1 cellular context compared by ENCODE assay signal in the genomic region with DNA sequence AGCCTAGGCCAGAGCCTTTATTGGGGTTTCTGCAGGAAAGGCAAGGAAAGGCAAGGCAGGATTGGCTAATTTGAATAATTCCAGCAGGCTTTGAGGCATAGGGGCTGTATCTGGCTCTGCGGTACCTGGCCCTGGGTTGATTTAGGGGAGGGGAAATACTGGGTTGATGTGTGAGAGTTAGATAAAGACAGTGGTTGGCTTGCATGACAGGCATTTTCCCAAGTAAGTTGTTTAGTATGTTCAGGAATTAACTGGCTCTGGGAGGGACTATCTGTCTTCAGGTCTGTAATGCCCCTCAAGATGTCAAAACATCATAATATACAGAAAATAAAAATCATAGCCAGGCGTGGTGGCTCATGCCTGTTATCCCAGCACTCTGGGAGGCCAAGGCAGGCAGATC.
TF ChIP-seq lines count a peak whose summit lies in the region.

No MANE protein-coding gene starts in this region.

TF ChIP-seq in K562, 482 proteins besides CTCF, POLR2A, EP300 and RAD21 (continued from another document and continues in another):
- TF ChIP-seq, protein P1, sequence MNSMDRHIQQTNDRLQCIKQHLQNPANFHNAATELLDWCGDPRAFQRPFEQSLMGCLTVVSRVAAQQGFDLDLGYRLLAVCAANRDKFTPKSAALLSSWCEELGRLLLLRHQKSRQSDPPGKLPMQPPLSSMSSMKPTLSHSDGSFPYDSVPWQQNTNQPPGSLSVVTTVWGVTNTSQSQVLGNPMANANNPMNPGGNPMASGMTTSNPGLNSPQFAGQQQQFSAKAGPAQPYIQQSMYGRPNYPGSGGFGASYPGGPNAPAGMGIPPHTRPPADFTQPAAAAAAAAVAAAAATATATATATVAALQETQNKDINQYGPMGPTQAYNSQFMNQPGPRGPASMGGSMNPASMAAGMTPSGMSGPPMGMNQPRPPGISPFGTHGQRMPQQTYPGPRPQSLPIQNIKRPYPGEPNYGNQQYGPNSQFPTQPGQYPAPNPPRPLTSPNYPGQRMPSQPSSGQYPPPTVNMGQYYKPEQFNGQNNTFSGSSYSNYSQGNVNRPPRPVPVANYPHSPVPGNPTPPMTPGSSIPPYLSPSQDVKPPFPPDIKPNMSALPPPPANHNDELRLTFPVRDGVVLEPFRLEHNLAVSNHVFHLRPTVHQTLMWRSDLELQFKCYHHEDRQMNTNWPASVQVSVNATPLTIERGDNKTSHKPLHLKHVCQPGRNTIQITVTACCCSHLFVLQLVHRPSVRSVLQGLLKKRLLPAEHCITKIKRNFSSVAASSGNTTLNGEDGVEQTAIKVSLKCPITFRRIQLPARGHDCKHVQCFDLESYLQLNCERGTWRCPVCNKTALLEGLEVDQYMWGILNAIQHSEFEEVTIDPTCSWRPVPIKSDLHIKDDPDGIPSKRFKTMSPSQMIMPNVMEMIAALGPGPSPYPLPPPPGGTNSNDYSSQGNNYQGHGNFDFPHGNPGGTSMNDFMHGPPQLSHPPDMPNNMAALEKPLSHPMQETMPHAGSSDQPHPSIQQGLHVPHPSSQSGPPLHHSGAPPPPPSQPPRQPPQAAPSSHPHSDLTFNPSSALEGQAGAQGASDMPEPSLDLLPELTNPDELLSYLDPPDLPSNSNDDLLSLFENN (IDR thresholded peaks at IDR 0.05; ENCODE audit: low read depth in 2 of 2, low read length in 2 of 2) = 0 out of 4 replicates have a peak, but pooled peaks of 1 of the 2 experiments have one; percentile 56
- TF ChIP-seq MECOM (CRISPR knock-in tag; IDR thresholded peaks at IDR 0.05) (no peak), SMARCA4 (IDR thresholded peaks at IDR 0.05) (peak; percentile 89), ZSCAN32 (CRISPR knock-in tag; IDR thresholded peaks at IDR 0.05) (no peak), ATF7 (IDR thresholded peaks at IDR 0.05) (peak; percentile 40; the same call in 1 of the 2 replicates), ZNF766 (CRISPR knock-in tag; conservative IDR thresholded peaks at IDR 0.05) (no peak), SMAD4 (CRISPR knock-in tag; conservative IDR thresholded peaks at IDR 0.05) (no peak), GTF2F1 (IDR thresholded peaks at IDR 0.05; ENCODE audit: low read depth, low read length) (no peak), HDAC1 (IDR thresholded peaks at IDR 0.05) (peak in 1 of 2 experiments; percentile 56; a peak in 1 of 4 replicates), TRIM24 (IDR thresholded peaks at IDR 0.05) (peak in 1 of 2 experiments; percentile 77; a peak in 1 of 4 replicates), NFE2 (IDR thresholded peaks at IDR 0.05; ENCODE audit: low read depth) (peak; percentile 90), CBX3 (IDR thresholded peaks at IDR 0.05; ENCODE audit: borderline replicate concordance in 1 of 2, low read length in 2 of 2) (peak in 1 of 2 experiments; percentile 72; a peak in 1 of 3 replicates), ZC3H8 (IDR thresholded peaks at IDR 0.05) (no peak), ZNF586 (CRISPR knock-in tag; conservative IDR thresholded peaks at IDR 0.05) (no peak), LEF1 (IDR thresholded peaks at IDR 0.05) (peak; percentile 66; the same call in 1 of the 2 replicates), ZNF696 (CRISPR knock-in tag; conservative IDR thresholded peaks at IDR 0.05) (no peak), ZNF146 (CRISPR knock-in tag; IDR thresholded peaks at IDR 0.05; ENCODE audit: unreplicated experiment) (no peak), MYBL2 (IDR thresholded peaks at IDR 0.05; ENCODE audit: low read depth) (peak; percentile 76; the same call in 1 of the 2 replicates), MYBL2 (CRISPR knock-in tag; IDR thresholded peaks at IDR 0.05; ENCODE audit: borderline replicate concordance) (no peak), ESRRA (IDR thresholded peaks at IDR 0.05; ENCODE audit: borderline replicate concordance, low read depth) (no peak), ETV6 (IDR thresholded peaks at IDR 0.05; ENCODE audit: borderline replicate concordance in 1 of 2, low read depth in 2 of 2, low read length in 1 of 2) (no peak), ETV6 (CRISPR knock-in tag; IDR thresholded peaks at IDR 0.05; ENCODE audit: borderline replicate concordance) (no peak), FOSL1 (tag; conservative IDR thresholded peaks at IDR 0.05) (peak; percentile 29; the same call in 1 of the 2 replicates), FOXM1 (IDR thresholded peaks at IDR 0.05; ENCODE audit: low read depth) (peak; percentile 93), FOXM1 (CRISPR knock-in tag; IDR thresholded peaks at IDR 0.05; ENCODE audit: low read depth) (no peak), ZC3H11A (IDR thresholded peaks at IDR 0.05; ENCODE audit: low read depth, low read length) (no peak), SIRT6 (IDR thresholded peaks at IDR 0.05; ENCODE audit: low read depth, low read length) (no peak), CXXC5 (CRISPR knock-in tag; IDR thresholded peaks at IDR 0.05) (0 out of 2 replicates have a peak, but pooled peaks have one; percentile 45), MEIS2 (IDR thresholded peaks at IDR 0.05; ENCODE audit: partially characterized antibody) (peak; percentile 85), CBX1 (IDR thresholded peaks at IDR 0.05; ENCODE audit: low read depth) (no peak)
- TF ChIP-seq, protein P2, sequence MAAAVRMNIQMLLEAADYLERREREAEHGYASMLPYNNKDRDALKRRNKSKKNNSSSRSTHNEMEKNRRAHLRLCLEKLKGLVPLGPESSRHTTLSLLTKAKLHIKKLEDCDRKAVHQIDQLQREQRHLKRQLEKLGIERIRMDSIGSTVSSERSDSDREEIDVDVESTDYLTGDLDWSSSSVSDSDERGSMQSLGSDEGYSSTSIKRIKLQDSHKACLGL (CRISPR knock-in tag; IDR thresholded peaks at IDR 0.05; ENCODE audit: borderline replicate concordance, poor library complexity, severe bottlenecking) = no peak
- TF ChIP-seq, protein P3, sequence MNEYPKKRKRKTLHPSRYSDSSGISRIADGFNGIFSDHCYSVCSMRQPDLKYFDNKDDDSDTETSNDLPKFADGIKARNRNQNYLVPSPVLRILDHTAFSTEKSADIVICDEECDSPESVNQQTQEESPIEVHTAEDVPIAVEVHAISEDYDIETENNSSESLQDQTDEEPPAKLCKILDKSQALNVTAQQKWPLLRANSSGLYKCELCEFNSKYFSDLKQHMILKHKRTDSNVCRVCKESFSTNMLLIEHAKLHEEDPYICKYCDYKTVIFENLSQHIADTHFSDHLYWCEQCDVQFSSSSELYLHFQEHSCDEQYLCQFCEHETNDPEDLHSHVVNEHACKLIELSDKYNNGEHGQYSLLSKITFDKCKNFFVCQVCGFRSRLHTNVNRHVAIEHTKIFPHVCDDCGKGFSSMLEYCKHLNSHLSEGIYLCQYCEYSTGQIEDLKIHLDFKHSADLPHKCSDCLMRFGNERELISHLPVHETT (CRISPR knock-in tag; conservative IDR thresholded peaks at IDR 0.05 in 1 of 2, IDR thresholded peaks at IDR 0.05 in 1 of 2) = 0 out of 4 replicates have a peak, but pooled peaks of 1 of the 2 experiments have one; percentile 21
- TF ChIP-seq, protein P4, sequence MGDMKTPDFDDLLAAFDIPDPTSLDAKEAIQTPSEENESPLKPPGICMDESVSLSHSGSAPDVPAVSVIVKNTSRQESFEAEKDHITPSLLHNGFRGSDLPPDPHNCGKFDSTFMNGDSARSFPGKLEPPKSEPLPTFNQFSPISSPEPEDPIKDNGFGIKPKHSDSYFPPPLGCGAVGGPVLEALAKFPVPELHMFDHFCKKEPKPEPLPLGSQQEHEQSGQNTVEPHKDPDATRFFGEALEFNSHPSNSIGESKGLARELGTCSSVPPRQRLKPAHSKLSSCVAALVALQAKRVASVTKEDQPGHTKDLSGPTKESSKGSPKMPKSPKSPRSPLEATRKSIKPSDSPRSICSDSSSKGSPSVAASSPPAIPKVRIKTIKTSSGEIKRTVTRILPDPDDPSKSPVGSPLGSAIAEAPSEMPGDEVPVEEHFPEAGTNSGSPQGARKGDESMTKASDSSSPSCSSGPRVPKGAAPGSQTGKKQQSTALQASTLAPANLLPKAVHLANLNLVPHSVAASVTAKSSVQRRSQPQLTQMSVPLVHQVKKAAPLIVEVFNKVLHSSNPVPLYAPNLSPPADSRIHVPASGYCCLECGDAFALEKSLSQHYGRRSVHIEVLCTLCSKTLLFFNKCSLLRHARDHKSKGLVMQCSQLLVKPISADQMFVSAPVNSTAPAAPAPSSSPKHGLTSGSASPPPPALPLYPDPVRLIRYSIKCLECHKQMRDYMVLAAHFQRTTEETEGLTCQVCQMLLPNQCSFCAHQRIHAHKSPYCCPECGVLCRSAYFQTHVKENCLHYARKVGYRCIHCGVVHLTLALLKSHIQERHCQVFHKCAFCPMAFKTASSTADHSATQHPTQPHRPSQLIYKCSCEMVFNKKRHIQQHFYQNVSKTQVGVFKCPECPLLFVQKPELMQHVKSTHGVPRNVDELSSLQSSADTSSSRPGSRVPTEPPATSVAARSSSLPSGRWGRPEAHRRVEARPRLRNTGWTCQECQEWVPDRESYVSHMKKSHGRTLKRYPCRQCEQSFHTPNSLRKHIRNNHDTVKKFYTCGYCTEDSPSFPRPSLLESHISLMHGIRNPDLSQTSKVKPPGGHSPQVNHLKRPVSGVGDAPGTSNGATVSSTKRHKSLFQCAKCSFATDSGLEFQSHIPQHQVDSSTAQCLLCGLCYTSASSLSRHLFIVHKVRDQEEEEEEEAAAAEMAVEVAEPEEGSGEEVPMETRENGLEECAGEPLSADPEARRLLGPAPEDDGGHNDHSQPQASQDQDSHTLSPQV (IDR thresholded peaks at IDR 0.05) = peak; percentile 30; the same call in 1 of the 2 replicates
- TF ChIP-seq, protein P5, sequence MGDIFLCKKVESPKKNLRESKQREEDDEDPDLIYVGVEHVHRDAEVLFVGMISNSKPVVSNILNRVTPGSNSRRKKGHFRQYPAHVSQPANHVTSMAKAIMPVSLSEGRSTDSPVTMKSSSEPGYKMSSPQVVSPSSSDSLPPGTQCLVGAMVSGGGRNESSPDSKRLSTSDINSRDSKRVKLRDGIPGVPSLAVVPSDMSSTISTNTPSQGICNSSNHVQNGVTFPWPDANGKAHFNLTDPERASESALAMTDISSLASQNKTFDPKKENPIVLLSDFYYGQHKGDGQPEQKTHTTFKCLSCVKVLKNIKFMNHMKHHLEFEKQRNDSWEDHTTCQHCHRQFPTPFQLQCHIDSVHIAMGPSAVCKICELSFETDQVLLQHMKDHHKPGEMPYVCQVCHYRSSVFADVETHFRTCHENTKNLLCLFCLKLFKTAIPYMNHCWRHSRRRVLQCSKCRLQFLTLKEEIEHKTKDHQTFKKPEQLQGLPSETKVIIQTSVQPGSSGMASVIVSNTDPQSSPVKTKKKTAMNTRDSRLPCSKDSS (IDR thresholded peaks at IDR 0.05; ENCODE audit: low read depth, partially characterized antibody) = no peak
- TF ChIP-seq, protein P6, sequence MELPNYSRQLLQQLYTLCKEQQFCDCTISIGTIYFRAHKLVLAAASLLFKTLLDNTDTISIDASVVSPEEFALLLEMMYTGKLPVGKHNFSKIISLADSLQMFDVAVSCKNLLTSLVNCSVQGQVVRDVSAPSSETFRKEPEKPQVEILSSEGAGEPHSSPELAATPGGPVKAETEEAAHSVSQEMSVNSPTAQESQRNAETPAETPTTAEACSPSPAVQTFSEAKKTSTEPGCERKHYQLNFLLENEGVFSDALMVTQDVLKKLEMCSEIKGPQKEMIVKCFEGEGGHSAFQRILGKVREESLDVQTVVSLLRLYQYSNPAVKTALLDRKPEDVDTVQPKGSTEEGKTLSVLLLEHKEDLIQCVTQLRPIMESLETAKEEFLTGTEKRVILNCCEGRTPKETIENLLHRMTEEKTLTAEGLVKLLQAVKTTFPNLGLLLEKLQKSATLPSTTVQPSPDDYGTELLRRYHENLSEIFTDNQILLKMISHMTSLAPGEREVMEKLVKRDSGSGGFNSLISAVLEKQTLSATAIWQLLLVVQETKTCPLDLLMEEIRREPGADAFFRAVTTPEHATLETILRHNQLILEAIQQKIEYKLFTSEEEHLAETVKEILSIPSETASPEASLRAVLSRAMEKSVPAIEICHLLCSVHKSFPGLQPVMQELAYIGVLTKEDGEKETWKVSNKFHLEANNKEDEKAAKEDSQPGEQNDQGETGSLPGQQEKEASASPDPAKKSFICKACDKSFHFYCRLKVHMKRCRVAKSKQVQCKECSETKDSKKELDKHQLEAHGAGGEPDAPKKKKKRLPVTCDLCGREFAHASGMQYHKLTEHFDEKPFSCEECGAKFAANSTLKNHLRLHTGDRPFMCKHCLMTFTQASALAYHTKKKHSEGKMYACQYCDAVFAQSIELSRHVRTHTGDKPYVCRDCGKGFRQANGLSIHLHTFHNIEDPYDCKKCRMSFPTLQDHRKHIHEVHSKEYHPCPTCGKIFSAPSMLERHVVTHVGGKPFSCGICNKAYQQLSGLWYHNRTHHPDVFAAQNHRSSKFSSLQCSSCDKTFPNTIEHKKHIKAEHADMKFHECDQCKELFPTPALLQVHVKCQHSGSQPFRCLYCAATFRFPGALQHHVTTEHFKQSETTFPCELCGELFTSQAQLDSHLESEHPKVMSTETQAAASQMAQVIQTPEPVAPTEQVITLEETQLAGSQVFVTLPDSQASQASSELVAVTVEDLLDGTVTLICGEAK (IDR thresholded peaks at IDR 0.05) = no peak
- TF ChIP-seq, protein P6 (CRISPR knock-in tag; IDR thresholded peaks at IDR 0.05) = no peak
